In the genomic region with DNA sequence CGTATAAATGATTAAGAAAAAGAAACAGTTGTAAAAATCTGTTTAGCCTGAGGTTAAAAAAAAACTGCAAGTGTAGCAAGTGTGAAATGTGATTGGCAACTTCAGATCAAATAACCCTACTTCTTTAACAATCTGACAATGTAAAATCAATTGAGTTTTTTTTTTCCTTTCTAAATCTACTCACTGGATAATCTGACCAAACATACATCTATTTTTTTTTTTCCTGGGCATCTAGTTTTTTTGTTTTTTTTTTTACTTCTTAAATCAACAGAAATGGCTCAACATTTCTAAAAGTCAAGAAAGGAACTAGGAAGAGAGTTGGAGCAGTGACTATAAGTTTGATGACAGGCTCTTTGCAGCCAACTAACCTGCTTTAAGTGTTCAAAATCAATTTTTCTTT, we compare ENCODE assay signal across 8 cellular contexts. TPM values are rescaled to one million over a fixed set of nuclear protein-coding genes. Genes with fewer than 3 reads are reported as not detected.
A peak's percentile ranks its signal among the peaks of the same experiment; 100 is the strongest.
DNase-seq lines count a peak whose midpoint lies in the region; ATAC-seq and TF ChIP-seq lines count a peak whose summit lies in the region.

No MANE protein-coding gene starts in this region.

- H2AK9ac ChIP-seq in IMR-90 (replicated peaks; ENCODE audit: low read depth, low read length, poor library complexity), result no peak overlapping the region

- H3K36me3 ChIP-seq in IMR-90 (ENCODE audit: control insufficient read depth, insufficient read depth, low read length) (no peaks in the 10 kb centered on the region), brain microvascular endothelial cell (replicated peaks) (no peaks in the 10 kb centered on the region), mucosa of rectum (ENCODE audit: control insufficient read depth in 2 of 2, insufficient read depth in 2 of 2, low read length in 2 of 2) (no peaks in the 10 kb centered on the region)

- H3K9ac ChIP-seq in IMR-90 (ENCODE audit: low read depth, low read length), result peak overlapping the region; percentile 74; the same call in 1 of the 2 replicates
- H3K9ac ChIP-seq in mucosa of rectum (ENCODE audit: low read depth in 1 of 2, low read length in 2 of 2), result peak overlapping the region in 1 of 2 donors; percentile 81

- H2BK20ac ChIP-seq in IMR-90 (ENCODE audit: low read depth, low read length), result no peak overlapping the region

- in situ Hi-C loops in IMR-90 (cut with MboI; ENCODE audit: low sequenced_read_pairs) (no loop called here), brain microvascular endothelial cell (cut with HindIII; ENCODE audit: low pct_ligation_motif_present, low sequenced_read_pairs) (no loop called here)

- H3K4me2 ChIP-seq in IMR-90 (ENCODE audit: low read depth, low read length), result peak overlapping the region; percentile 74

- DNase-seq in AG04450 (ENCODE audit: low read depth, low spot score), result no peak
- no peak for DNase-seq in IMR-90
- no peak for DNase-seq in brain microvascular endothelial cell
- no peak for DNase-seq in GM10266 (ENCODE audit: extremely low spot score)
- DNase-seq in 8988T, result no peak
- no peak for DNase-seq in NCI-H2081 (lab: John Stamatoyannopoulos, UW)

- no peak for TF ChIP-seq POLR2A in IMR-90 (IDR thresholded peaks at IDR 0.05; ENCODE audit: low read depth, low read length)

- no peak overlapping the region for H2BK120ac ChIP-seq in IMR-90 (ENCODE audit: low read depth, low read length)

- no peak overlapping the region for H4K91ac ChIP-seq in IMR-90 (ENCODE audit: insufficient read depth, low read depth, low read length)

- H3K9me1 ChIP-seq in IMR-90 (ENCODE audit: insufficient read depth, low read length), result peaks cover 3% of the 10 kb centered on the region; the same call in 1 of the 2 replicates

- TF ChIP-seq CTCF in AG04450 (IDR thresholded peaks at IDR 0.05; ENCODE audit: low read depth, low read length) (no peak), IMR-90 (conservative IDR thresholded peaks at IDR 0.05; ENCODE audit: low read depth, low read length) (no peak), brain microvascular endothelial cell (IDR thresholded peaks at IDR 0.05; ENCODE audit: low read depth, low read length, missing control alignments) (no peak), GM10266 (IDR thresholded peaks at IDR 0.05; ENCODE audit: control insufficient read depth, insufficient read depth, low read depth, missing control alignments) (no peak)

- peak overlapping the region; percentile 53; the same call in 1 of the 2 replicates for H3K18ac ChIP-seq in IMR-90 (ENCODE audit: low read depth, low read length)

- POLR2A ChIA-PET in AG04450 (lab: Yijun Ruan, JAX) (interaction anchor here (0.7 to 5.7 kb wide), 5 partner anchors 16 to 163 kb away, joined by 3 to 71 read pairs (median 5); no protein-coding TSS in a partner anchor), IMR-90 (lab: Charles Lee; ENCODE audit: unreplicated experiment) (no interaction called here)

- peaks cover 28 to 64% of the 10 kb centered on the region in 2 experiments for H3K79me1 ChIP-seq in IMR-90 (ENCODE audit: low read depth in 1 of 2, low read length in 2 of 2)

- peak overlapping the region; percentile 98; the same call in 1 of the 2 replicates for H3K23ac ChIP-seq in IMR-90 (ENCODE audit: low read depth, low read length)

- intact Hi-C loops in IMR-90 (cut with micrococcal nuclease), result loop anchor here (2.0 to 5.0 kb wide), 2 partner anchors 34 to 211 kb away; partner anchors contain the start of genes ACTR1A and SUFU

- H3K27ac ChIP-seq in AG04450 (ENCODE audit: low read depth, low read length) (no peak overlapping the region), IMR-90 (ENCODE audit: insufficient read depth, low read length) (no peak overlapping the region), brain microvascular endothelial cell (peak overlapping the region; percentile 86), mucosa of rectum (ENCODE audit: low read depth in 2 of 2, low read length in 2 of 2) (peak overlapping the region; percentile 75 to 86)

- H3K4me1 ChIP-seq in IMR-90 (ENCODE audit: control insufficient read depth, insufficient read depth, low read length) (peaks cover 4% of the 10 kb centered on the region), mucosa of rectum (ENCODE audit: control insufficient read depth in 2 of 2, insufficient read depth in 2 of 2, low read length in 2 of 2) (peaks cover 11 to 16% of the 10 kb centered on the region in 2 donors)

- no peaks in the 10 kb centered on the region for H3K27me3 ChIP-seq in AG04450 (ENCODE audit: control insufficient read depth, insufficient read depth, low read length)
- no peaks in the 10 kb centered on the region for H3K27me3 ChIP-seq in IMR-90 (ENCODE audit: control insufficient read depth, insufficient read depth, low read length)
- no peaks in the 10 kb centered on the region for H3K27me3 ChIP-seq in brain microvascular endothelial cell (replicated peaks)
- no peaks in the 10 kb centered on the region for H3K27me3 ChIP-seq in mucosa of rectum (ENCODE audit: control insufficient read depth in 2 of 2, insufficient read depth in 2 of 2, low read length in 2 of 2)

- no TSS peak for BruUV-seq in IMR-90 (replicated peaks; lab: Mats Ljungman, UMichigan)

- H3K9me3 ChIP-seq in AG04450 (ENCODE audit: control insufficient read depth, insufficient read depth, low read length), result peaks cover 3% of the 10 kb centered on the region; the same call in 1 of the 2 replicates
- H3K9me3 ChIP-seq in IMR-90 (ENCODE audit: control insufficient read depth, insufficient read depth, low read length), result no peaks in the 10 kb centered on the region
- no peaks in the 10 kb centered on the region for H3K9me3 ChIP-seq in mucosa of rectum (ENCODE audit: control insufficient read depth in 2 of 2, low read length in 2 of 2)

- no peak overlapping the region for H3K56ac ChIP-seq in IMR-90 (ENCODE audit: extremely low read depth, insufficient read depth, low read length)

- no peak for TF ChIP-seq RAD21 in IMR-90 (IDR thresholded peaks at IDR 0.05; ENCODE audit: low read length)

- peak overlapping the region; percentile 29 to 78; a peak in 3 of 4 replicates for H4K8ac ChIP-seq in IMR-90 (ENCODE audit: low read depth in 2 of 2, low read length in 2 of 2)

- dilution Hi-C loops in IMR-90 (cut with HindIII; ENCODE audit: low sequenced_read_pairs, unreplicated experiment), result no loop called here

- H2AK5ac ChIP-seq in IMR-90 (ENCODE audit: low read depth, low read length), result no peak overlapping the region

- H3K4me3 ChIP-seq in AG04450 (ENCODE audit: low read depth, low read length) (peak overlapping the region; percentile 93), IMR-90 (ENCODE audit: insufficient read depth, low read depth, low read length) (peak overlapping the region; percentile 81), brain microvascular endothelial cell (ENCODE audit: low read depth, low read length) (peak overlapping the region; percentile 90), mucosa of rectum (ENCODE audit: low read length in 2 of 2) (peak overlapping the region; percentile 88 to 96)

- H2BK15ac ChIP-seq in IMR-90 (ENCODE audit: low read depth, low read length), result peak overlapping the region; percentile 29; the same call in 1 of the 3 replicates

- no CpG with 5 or more reads among the region's 1 CpG for WGBS in IMR-90 (ENCODE audit: extremely low coverage in 2 of 2, insufficient read length in 1 of 2), 2 experiments

- no peak overlapping the region for H3K14ac ChIP-seq in IMR-90 (replicated peaks; ENCODE audit: low read depth, low read length)

- no peak overlapping the region for H2AFZ ChIP-seq in IMR-90 (replicated peaks; ENCODE audit: low read length, poor library complexity)

- CTCF ChIA-PET in AG04450 (lab: Charles Lee) (interaction anchor here (0.7 to 4.6 kb wide), 6 partner anchors 34 to 600 kb away, joined by 3 to 28 read pairs (median 10); no protein-coding TSS in a partner anchor), IMR-90 (lab: Yijun Ruan, JAX) (interaction anchor here (0.5 to 3.1 kb wide), 4 partner anchors 12 to 36 kb away, joined by 3 to 13 read pairs (median 4); no protein-coding TSS in a partner anchor)

- H4K5ac ChIP-seq in IMR-90 (ENCODE audit: low read depth, low read length), result no peak overlapping the region; the same call in 1 of the 2 replicates

- peaks cover 11% of the 10 kb centered on the region; the same call in 1 of the 2 replicates for H4K20me1 ChIP-seq in IMR-90 (ENCODE audit: insufficient read depth, low read length)

- no peak overlapping the region for H3K4ac ChIP-seq in IMR-90 (ENCODE audit: low read depth, low read length)

- ATAC-seq in IMR-90 (ENCODE audit: low read depth), result no peak
- no peak for ATAC-seq in GM19395 (IDR thresholded peaks at IDR 0.05; ENCODE audit: unreplicated experiment)

- peak overlapping the region; percentile 75 for H2BK5ac ChIP-seq in IMR-90 (ENCODE audit: low read depth, low read length, poor library complexity, severe bottlenecking)

TF ChIP-seq in IMR-90, 13 proteins besides CTCF, POLR2A, EP300 and RAD21 (continues in another document):
- TF ChIP-seq, protein P1, sequence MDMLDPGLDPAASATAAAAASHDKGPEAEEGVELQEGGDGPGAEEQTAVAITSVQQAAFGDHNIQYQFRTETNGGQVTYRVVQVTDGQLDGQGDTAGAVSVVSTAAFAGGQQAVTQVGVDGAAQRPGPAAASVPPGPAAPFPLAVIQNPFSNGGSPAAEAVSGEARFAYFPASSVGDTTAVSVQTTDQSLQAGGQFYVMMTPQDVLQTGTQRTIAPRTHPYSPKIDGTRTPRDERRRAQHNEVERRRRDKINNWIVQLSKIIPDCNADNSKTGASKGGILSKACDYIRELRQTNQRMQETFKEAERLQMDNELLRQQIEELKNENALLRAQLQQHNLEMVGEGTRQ (IDR thresholded peaks at IDR 0.05; ENCODE audit: low read depth, low read length), result no peak

RNA-seq across cellular contexts. Expression of gene ARL3, which starts 1.4 kb away (rescaled TPM):
- polyA plus RNA-seq in AG04450 (2011; rRNA removed) (16.5 and 19.2 TPM in 2 replicates), IMR-90 (2012; rRNA removed) (12.9 and 14.3 TPM in 2 replicates)
- polyA minus RNA-seq in AG04450 (2011; rRNA and poly(A)+ RNA removed), result 4.9 and 6.3 TPM in 2 replicates
- 5.0 and 11.7 TPM in 2 replicates for total RNA-seq in IMR-90 (2012; rRNA removed)
- polyA plus RNA-seq in IMR-90 (2012; cell fraction: cytosol; rRNA removed), result 3.5 and 7.4 TPM in 2 replicates
- 1.1 and 4.1 TPM in 2 replicates for polyA plus RNA-seq in IMR-90 (2012; cell fraction: nucleus; rRNA removed; ENCODE audit: low replicate concordance)

RNA-seq across cellular contexts. Expression of gene SFXN2, which starts 1.6 kb away (rescaled TPM):
- polyA plus RNA-seq in AG04450 (2011; rRNA removed) (6.5 and 7.2 TPM in 2 replicates), IMR-90 (2012; rRNA removed) (6.9 TPM in 2 replicates)
- 11.3 and 13.1 TPM in 2 replicates for polyA minus RNA-seq in AG04450 (2011; rRNA and poly(A)+ RNA removed)
- total RNA-seq in IMR-90 (2012; rRNA removed), result 4.2 and 11.7 TPM in 2 replicates
- 4.3 and 7.5 TPM in 2 replicates for polyA plus RNA-seq in IMR-90 (2012; cell fraction: cytosol; rRNA removed)
- 11.8 and 18.9 TPM in 2 replicates for polyA plus RNA-seq in IMR-90 (2012; cell fraction: nucleus; rRNA removed; ENCODE audit: low replicate concordance)

RNA-seq across cellular contexts. Expression of gene WBP1L, which starts 30.9 kb away (rescaled TPM):
- 27.6 and 28.1 TPM in 2 replicates for polyA plus RNA-seq in AG04450 (2011; rRNA removed)
- polyA minus RNA-seq in AG04450 (2011; rRNA and poly(A)+ RNA removed), result 45.1 and 54.2 TPM in 2 replicates
- 29.2 and 31.0 TPM in 2 replicates for total RNA-seq in IMR-90 (2012; rRNA removed)
- 20.7 and 22.2 TPM in 2 replicates for polyA plus RNA-seq in IMR-90 (2012; rRNA removed)
- polyA plus RNA-seq in IMR-90 (2012; cell fraction: cytosol; rRNA removed), result 17.2 and 31.3 TPM in 2 replicates
- polyA plus RNA-seq in IMR-90 (2012; cell fraction: nucleus; rRNA removed; ENCODE audit: low replicate concordance), result 18.9 and 19.8 TPM in 2 replicates

Comparison
In these comparisons a context has a peak if more than half of its experiments do, and no peak if none do; other contexts are left out.
1. H3K27ac ChIP-seq: peak in brain microvascular endothelial cell (single experiment) and mucosa of rectum (2 of 2); none in AG04450 (single experiment) and IMR-90 (single experiment).
2. Peak in every context shown above with its lines, with median percentiles within 50 percentile points of each other: H3K4me3 ChIP-seq.